In the genomic region with DNA sequence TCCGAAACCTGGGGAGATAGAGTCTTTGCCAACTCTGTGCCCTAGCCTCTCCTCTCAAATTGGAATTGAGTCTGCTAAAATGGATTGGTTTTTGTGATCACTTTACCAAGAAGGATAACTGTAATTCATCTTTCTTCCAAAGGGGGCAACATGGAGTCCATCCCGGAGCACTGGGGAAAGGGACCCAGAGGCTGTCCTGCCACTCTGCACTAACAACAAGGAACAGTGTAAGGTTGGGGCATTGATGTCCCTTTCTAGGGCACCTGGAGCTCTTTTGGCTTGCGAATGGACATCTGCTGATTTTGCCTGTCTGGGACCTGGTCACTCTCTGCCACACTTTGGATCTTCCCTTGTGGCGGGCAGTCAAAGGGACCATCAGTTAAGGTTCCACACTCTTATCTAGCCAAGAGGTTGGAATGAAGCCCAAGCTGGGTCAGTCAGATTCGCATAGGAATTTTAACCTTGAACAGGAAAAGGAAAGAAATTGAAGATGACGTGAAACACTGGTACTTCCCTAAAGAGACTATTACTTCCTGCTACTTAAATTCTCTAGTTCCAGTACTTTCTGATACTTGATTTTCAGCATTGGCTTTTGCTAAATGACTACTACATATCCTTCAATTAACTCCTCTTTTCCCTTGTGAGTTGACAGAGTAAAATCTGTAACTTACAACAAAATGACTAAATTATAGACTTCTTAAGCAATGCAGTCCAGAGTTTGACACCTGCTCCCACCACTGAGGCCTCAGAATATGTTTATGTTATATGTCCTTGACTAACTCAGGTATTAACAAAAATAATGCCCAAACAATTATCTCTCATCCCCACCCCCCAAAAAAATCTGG, we compare ENCODE assay signal across 8 cellular contexts.
DNase-seq lines count a peak whose midpoint lies in the region; ATAC-seq and TF ChIP-seq lines count a peak whose summit lies in the region.

No MANE protein-coding gene starts in this region.

- ATAC-seq in HG02642 (IDR thresholded peaks at IDR 0.05; ENCODE audit: poor library complexity, unreplicated experiment) (peak; percentile 53), GM21529 (IDR thresholded peaks at IDR 0.05; ENCODE audit: unreplicated experiment) (no peak), HG03045 (IDR thresholded peaks at IDR 0.05; ENCODE audit: unreplicated experiment) (no peak)

- H2BK120ac ChIP-seq in mesendoderm (ENCODE audit: low read depth, low read length): no peak overlapping the region

- H3K23ac ChIP-seq in mesendoderm (ENCODE audit: low read length): no peak overlapping the region

- no peak overlapping the region for H2AK5ac ChIP-seq in mesendoderm (ENCODE audit: low read length)

- H3K4me3 ChIP-seq in DOHH2 (ENCODE audit: low read length) (no peak overlapping the region), adrenal gland (no peak overlapping the region), mesendoderm (ENCODE audit: low read length) (no peak overlapping the region)

- H3K79me2 ChIP-seq in DOHH2 (ENCODE audit: control insufficient read depth, low read length) (no peaks in the 10 kb centered on the region), mesendoderm (ENCODE audit: control insufficient read depth, insufficient read depth, low read length) (no peaks in the 10 kb centered on the region)

- intact Hi-C loops in adrenal gland (cut with DNase I): no loop called here

- H4K20me1 ChIP-seq in DOHH2 (ENCODE audit: control insufficient read depth, insufficient read depth, low read depth, low read length): no peaks in the 10 kb centered on the region

- H3K4me2 ChIP-seq in DOHH2 (ENCODE audit: low read length) (no peak overlapping the region), mesendoderm (ENCODE audit: low read length) (no peak overlapping the region)

- no peak for TF ChIP-seq POLR2A in adrenal gland (IDR thresholded peaks at IDR 0.05)

- H3K18ac ChIP-seq in mesendoderm (ENCODE audit: low read length): no peak overlapping the region

- no peaks in the 10 kb centered on the region for H3K9me2 ChIP-seq in DOHH2 (replicated peaks; ENCODE audit: control insufficient read depth, low read length)

- no peak overlapping the region for H3K4ac ChIP-seq in mesendoderm (ENCODE audit: low read depth, low read length)

- H3K27me3 ChIP-seq in DOHH2 (ENCODE audit: control insufficient read depth, low read length) (no peaks in the 10 kb centered on the region), adrenal gland (no peaks in the 10 kb centered on the region), mesendoderm (ENCODE audit: insufficient read depth, low read length, poor library complexity) (no peaks in the 10 kb centered on the region)

- no peak overlapping the region for H4K8ac ChIP-seq in mesendoderm (ENCODE audit: low read depth, low read length)

- H3K79me1 ChIP-seq in mesendoderm (ENCODE audit: low read length): no peaks in the 10 kb centered on the region

- no peak overlapping the region for H3K9ac ChIP-seq in mesendoderm (ENCODE audit: low read length)

- H3K9me3 ChIP-seq in DOHH2 (ENCODE audit: control insufficient read depth, insufficient read depth, low read length) (no peaks in the 10 kb centered on the region), adrenal gland (replicated peaks in 1 of 3) (no peaks in the 10 kb centered on the region)

- H3K4me1 ChIP-seq in DOHH2 (ENCODE audit: control insufficient read depth, low read length): no peaks in the 10 kb centered on the region
- H3K4me1 ChIP-seq in adrenal gland (replicated peaks in 1 of 2): peaks cover 0 to 17% of the 10 kb centered on the region in 2 donors
- H3K4me1 ChIP-seq in mesendoderm (ENCODE audit: control insufficient read depth, low read depth, low read length): peaks cover 22% of the 10 kb centered on the region

- 47 to 57% (median 48%) methylated on average over 6 of the region's 6 CpGs for WGBS in adrenal gland, 4 donors
- WGBS in mesendoderm (ENCODE audit: extremely low coverage, insufficient coverage, low lambda C conversion rate): no CpG with 5 or more reads among the region's 6 CpGs

- no peak overlapping the region for H2BK5ac ChIP-seq in mesendoderm (ENCODE audit: low read length)

- DNase-seq in adrenal gland (peak in 5 of 7 donors; percentile 30 to 61 (median 54)), mesendoderm (peak; percentile 73), epidermal melanocyte (ENCODE audit: insufficient read length, low spot score) (no peak)
- no peak for DNase-seq in activated effector memory CD4-positive, alpha-beta T cell treated with anti-CD3 and anti-CD28 coated beads, Interleukin-2, amount 50 U/mL, for 16 hours

- H4K5ac ChIP-seq in mesendoderm (ENCODE audit: low read length): no peak overlapping the region

- no peaks in the 10 kb centered on the region for H3F3A ChIP-seq in DOHH2 (ENCODE audit: control insufficient read depth, insufficient read depth)

- TF ChIP-seq CTCF in DOHH2 (IDR thresholded peaks at IDR 0.05; ENCODE audit: low read depth, low read length, poor library complexity, severe bottlenecking) (peak; percentile 66), adrenal gland (IDR thresholded peaks at IDR 0.05) (peak; percentile 40 to 60 (median 53))

- H3K56ac ChIP-seq in mesendoderm (ENCODE audit: low read length): peak overlapping the region; percentile 36

- H2BK15ac ChIP-seq in mesendoderm (replicated peaks; ENCODE audit: low read depth): no peak overlapping the region

- H3K27ac ChIP-seq in DOHH2 (ENCODE audit: low read depth, low read length) (no peak overlapping the region), adrenal gland (peak overlapping the region in 1 of 5 donors; percentile 57), mesendoderm (ENCODE audit: low read depth, low read length) (no peak overlapping the region)

- H3K36me3 ChIP-seq in DOHH2 (ENCODE audit: control insufficient read depth, low read length) (no peaks in the 10 kb centered on the region), adrenal gland (replicated peaks in 1 of 2) (no peaks in the 10 kb centered on the region), mesendoderm (ENCODE audit: control insufficient read depth, insufficient read depth, low read length) (no peaks in the 10 kb centered on the region)

Comparison
In these comparisons a context has a peak if more than half of its experiments do, and no peak if none do; other contexts are left out.
1. DNase-seq: peak in adrenal gland (5 of 7) and mesendoderm (single experiment); none in epidermal melanocyte (single experiment) and activated effector memory CD4-positive, alpha-beta T cell treated with anti-CD3 and anti-CD28 coated beads, Interleukin-2, amount 50 U/mL, for 16 hours (single experiment).